ENCODE assay signal across 17 cellular contexts in genomic region chr3:184700759-184701158, GRCh38. TPM values are rescaled to one million over a fixed set of nuclear protein-coding genes. Genes with fewer than 3 reads are reported as not detected.
DNase-seq lines count a peak whose midpoint lies in the region; ATAC-seq and TF ChIP-seq lines count a peak whose summit lies in the region.
"Had no signal": no experiment of that assay in that cellular context is flagged by ENCODE, and none has a peak within 500 bp of the region (broad histone marks: within the 10 kb centered on the region; RNA-seq: fewer than 3 reads in every experiment).

No MANE protein-coding gene starts in this region.

- H3K4me2 ChIP-seq in OCI-LY7 (ENCODE audit: low read length) (no peak overlapping the region), hepatocyte (no peak overlapping the region)
- H3K4me2 ChIP-seq: A549; BLaER1 treated with 17β-estradiol and CSF1 and Interleukin-3, amounts not matched to agents 10 nM and 100 nM had no signal

- no peak for TF ChIP-seq CTCF in cardiac muscle cell (IDR thresholded peaks at IDR 0.05; ENCODE audit: low read depth, low read length)
- TF ChIP-seq CTCF in heart right ventricle (IDR thresholded peaks at IDR 0.05): no peak
- no peak for TF ChIP-seq CTCF in OCI-LY7 (conservative IDR thresholded peaks at IDR 0.05; ENCODE audit: low read length)
- no peak for TF ChIP-seq CTCF in hepatocyte (IDR thresholded peaks at IDR 0.05; ENCODE audit: poor library complexity)

- intact Hi-C loops in heart right ventricle (cut with DNase I) (no loop called here), OCI-LY7 (cut with micrococcal nuclease; ENCODE audit: unreplicated experiment) (no loop called here)

- peak overlapping the region; percentile 79 for H3K27ac ChIP-seq in cardiac muscle cell
- H3K27ac ChIP-seq in heart right ventricle: no peak overlapping the region
- H3K27ac ChIP-seq in OCI-LY7 (ENCODE audit: low read depth, low read length, poor library complexity, severe bottlenecking): no peak overlapping the region
- peak overlapping the region; percentile 57 for H3K27ac ChIP-seq in hepatocyte
- H3K27ac ChIP-seq: 22Rv1; A549; BLaER1 treated with 17β-estradiol and CSF1 and Interleukin-3, amounts not matched to agents 10 nM and 100 nM; C4-2B had no signal

- H3K4me1 ChIP-seq in cardiac muscle cell (ENCODE audit: low read depth) (peaks cover 17% of the 10 kb centered on the region), heart right ventricle (peaks cover 0 to 3% (median 0%) of the 10 kb centered on the region in 9 donors), OCI-LY7 (ENCODE audit: insufficient read depth, low read length, poor library complexity, severe bottlenecking) (no peaks in the 10 kb centered on the region), hepatocyte (ENCODE audit: insufficient read depth) (peaks cover 15% of the 10 kb centered on the region)
- H3K4me1 ChIP-seq: A549, Caco-2 had no signal

- H3K9me3 ChIP-seq in cardiac muscle cell (ENCODE audit: low read depth) (no peaks in the 10 kb centered on the region), heart right ventricle (no peaks in the 10 kb centered on the region), OCI-LY7 (ENCODE audit: low read length) (peaks cover 5% of the 10 kb centered on the region; the same call in 1 of the 2 replicates), hepatocyte (ENCODE audit: low read depth) (no peaks in the 10 kb centered on the region)
- H3K9me3 ChIP-seq: A549, Caco-2 had no signal

- H3K79me2 ChIP-seq in OCI-LY7 (ENCODE audit: insufficient read depth, low read depth, low read length) (no peaks in the 10 kb centered on the region), hepatocyte (no peaks in the 10 kb centered on the region)

- no peak overlapping the region for H3K4me3 ChIP-seq in cardiac muscle cell
- H3K4me3 ChIP-seq in heart right ventricle: no peak overlapping the region
- H3K4me3 ChIP-seq in OCI-LY7 (ENCODE audit: low read depth, low read length, poor library complexity, severe bottlenecking): no peak overlapping the region
- no peak overlapping the region for H3K4me3 ChIP-seq in hepatocyte
- H3K4me3 ChIP-seq: A549; BLaER1 treated with 17β-estradiol and CSF1 and Interleukin-3, amounts not matched to agents 10 nM and 100 nM; GM12878 had no signal

- H3K36me3 ChIP-seq in cardiac muscle cell (peaks cover 4% of the 10 kb centered on the region), heart right ventricle (no peaks in the 10 kb centered on the region), OCI-LY7 (ENCODE audit: insufficient read depth, low read length) (no peaks in the 10 kb centered on the region), hepatocyte (replicated peaks; ENCODE audit: insufficient read depth, low read depth) (no peaks in the 10 kb centered on the region)

- no peaks in the 10 kb centered on the region for H4K20me1 ChIP-seq in OCI-LY7 (ENCODE audit: insufficient read depth, low read length)
- no peaks in the 10 kb centered on the region for H4K20me1 ChIP-seq in hepatocyte (ENCODE audit: insufficient read depth, poor library complexity, severe bottlenecking)
- H4K20me1 ChIP-seq: BLaER1 treated with 17β-estradiol and CSF1 and Interleukin-3, amounts not matched to agents 10 nM and 100 nM had no signal

- no peak for ATAC-seq in heart right ventricle
- ATAC-seq: A549; CD8-positive, alpha-beta T cell; GM12878 had no signal

- 95 to 99% methylated on average over 2 of the region's 2 CpGs for WGBS in heart right ventricle, 2 donors
- 96% methylated on average over 2 of the region's 2 CpGs for WGBS in hepatocyte (ENCODE audit: low lambda C conversion rate, missing lambda C conversion rate)

- H2AFZ ChIP-seq in OCI-LY7 (ENCODE audit: low read length): no peak overlapping the region
- no peak overlapping the region for H2AFZ ChIP-seq in hepatocyte

- DNase-seq in cardiac muscle cell (ENCODE audit: low read depth in 1 of 2, low spot score in 1 of 2): no peak
- DNase-seq in heart right ventricle: no peak
- peak; percentile 10 for DNase-seq in OCI-LY7 (ENCODE audit: low spot score)
- DNase-seq in hepatocyte (ENCODE audit: low spot score): no peak
- no peak for DNase-seq in NCI-H82 treated with DMSO at 0.1 percent for 48 hours (lab: John Stamatoyannopoulos, UW; ENCODE audit: unreplicated experiment)
- no peak for DNase-seq in SW480 (ENCODE audit: low spot score)
- DNase-seq: AML-193; Caco-2; Calu3; CD4-positive, alpha-beta T cell; CD8-positive, alpha-beta T cell; DMS79 treated with DMSO at 0.1 percent for 48 hours had no signal

- POLR2A ChIA-PET in OCI-LY7 (lab: Charles Lee): no interaction called here

- no peaks in the 10 kb centered on the region for H3K27me3 ChIP-seq in cardiac muscle cell
- H3K27me3 ChIP-seq in heart right ventricle: no peaks in the 10 kb centered on the region
- H3K27me3 ChIP-seq in hepatocyte: no peaks in the 10 kb centered on the region

- CTCF ChIA-PET in OCI-LY7 (lab: Charles Lee; ENCODE audit: unreplicated experiment): no interaction called here

- H3K9me2 ChIP-seq in OCI-LY7 (ENCODE audit: insufficient read depth, low read length) (no peaks in the 10 kb centered on the region), hepatocyte (replicated peaks; ENCODE audit: insufficient read depth) (no peaks in the 10 kb centered on the region)

- BruUV-seq in OCI-LY7 (replicated peaks; lab: Mats Ljungman, UMichigan): no TSS peak

RNA-seq across cellular contexts. Expression of gene MAGEF1, which starts 11.1 kb away (rescaled TPM):
- total RNA-seq in cardiac muscle cell (200 and 255 TPM in 2 replicates), heart right ventricle (10 to 100 TPM; 26.7 to 33.9 (median 30.5) TPM), OCI-LY7 (2022) (45.0 and 47.8 TPM in 2 replicates), hepatocyte (57.6 and 66.5 TPM in 2 replicates)
- polyA plus RNA-seq in cardiac muscle cell (236 and 249 TPM in 2 replicates), heart right ventricle (10 to 100 TPM; 20.1 to 32.6 TPM), hepatocyte (74.4 and 74.9 TPM in 2 replicates)
- total RNA-seq in OCI-LY7 (2014; rRNA removed; shearing (Covaris generic)): 29.2 and 33.2 TPM in 2 replicates

Comparison
In these comparisons a context has a peak if more than half of its experiments do, and no peak if none do; other contexts are left out.
1. H3K27ac ChIP-seq: peak in cardiac muscle cell (single experiment) and hepatocyte (single experiment); none in heart right ventricle (0 of 10) and OCI-LY7 (single experiment).